Comparison of ENCODE assay signal across 21 cellular contexts in the genomic region with DNA sequence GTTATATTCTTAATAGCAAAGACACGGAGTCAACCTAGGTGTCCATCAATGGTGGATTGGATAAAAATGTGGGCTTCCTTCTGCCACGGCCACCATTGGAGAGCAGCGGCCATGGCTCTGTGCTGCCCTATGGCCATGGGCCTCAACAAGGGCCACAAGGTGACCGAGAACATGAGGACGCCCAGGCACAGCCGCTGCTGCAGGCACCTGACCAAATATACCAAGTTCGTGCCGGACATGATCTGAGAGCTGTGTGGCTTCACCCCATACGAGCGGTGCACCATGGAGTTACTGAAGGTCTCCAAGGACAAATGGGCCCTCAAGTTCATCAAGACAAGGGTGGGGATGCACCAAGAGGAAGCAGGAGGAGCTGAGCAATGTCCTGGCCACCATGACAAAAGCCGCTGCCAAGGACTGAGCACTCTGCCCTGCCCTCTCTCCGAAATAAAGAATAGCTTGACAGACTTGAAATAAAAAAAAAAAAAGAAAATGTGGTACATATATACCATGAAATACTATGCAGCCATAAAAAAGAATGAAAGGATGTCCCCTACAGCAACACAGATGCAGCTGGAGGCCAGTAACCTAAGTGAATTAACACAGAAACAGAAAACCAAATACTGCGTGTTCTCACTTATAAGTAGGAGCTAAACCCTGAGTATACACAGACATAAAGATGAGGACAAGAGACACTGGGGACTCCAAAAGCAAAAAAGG.
DNase-seq lines count a peak whose midpoint lies in the region; ATAC-seq and TF ChIP-seq lines count a peak whose summit lies in the region.
"Had no signal": no experiment of that assay in that cellular context is flagged by ENCODE, and none has a peak within 500 bp of the region (broad histone marks: within the 10 kb centered on the region; RNA-seq: fewer than 3 reads in every experiment).

No MANE protein-coding gene starts in this region.

- H2AK9ac ChIP-seq in IMR-90 (replicated peaks; ENCODE audit: low read depth, low read length, poor library complexity) = no peak overlapping the region

- H2BK20ac ChIP-seq in IMR-90 (ENCODE audit: low read depth, low read length) = no peak overlapping the region

- CTCF ChIA-PET in IMR-90 (lab: Yijun Ruan, JAX) = interaction anchor here (0.6 kb wide), 1 partner anchor 70 kb away, joined by 4 read pairs; no protein-coding TSS in a partner anchor

- 100% methylated on average over 6 of the region's 13 CpGs; no CpG with 5 or more reads in 1 of the 2 experiments for WGBS in IMR-90 (ENCODE audit: extremely low coverage in 2 of 2, insufficient read length in 1 of 2), 2 experiments

- H3K4me1 Mint-ChIP-seq in chondrocyte (ENCODE audit: low read depth) = peaks cover 61% of the 10 kb centered on the region

- H3K9me3 ChIP-seq in IMR-90 (ENCODE audit: control insufficient read depth, insufficient read depth, low read length) = no peaks in the 10 kb centered on the region
- no peaks in the 10 kb centered on the region; the same call in 1 of the 2 replicates for H3K9me3 ChIP-seq in MG63
- H3K9me3 ChIP-seq: SJCRH30 had no signal

- no peak overlapping the region for H3K14ac ChIP-seq in IMR-90 (replicated peaks; ENCODE audit: low read depth, low read length)

- H3K27ac ChIP-seq in IMR-90 (ENCODE audit: insufficient read depth, low read length) = no peak overlapping the region
- H3K27ac ChIP-seq: BLaER1, SJCRH30 had no signal

- TF ChIP-seq CTCF in IMR-90 (conservative IDR thresholded peaks at IDR 0.05; ENCODE audit: low read depth, low read length) = no peak
- no peak for TF ChIP-seq CTCF in chondrocyte (IDR thresholded peaks at IDR 0.05)

- 0 out of 4 replicates have a peak, but pooled peaks cover 0 to 2% of the 10 kb centered on the region in 2 experiments for H3K79me1 ChIP-seq in IMR-90 (ENCODE audit: low read depth in 1 of 2, low read length in 2 of 2)

- peak overlapping the region; percentile 19 for H3K27ac Mint-ChIP-seq in chondrocyte (ENCODE audit: unreplicated experiment)

- peaks cover 5% of the 10 kb centered on the region for H3K9me1 ChIP-seq in IMR-90 (ENCODE audit: insufficient read depth, low read length)

- H3K56ac ChIP-seq in IMR-90 (ENCODE audit: extremely low read depth, insufficient read depth, low read length) = no peak overlapping the region

- no peak for TF ChIP-seq POLR2A in IMR-90 (IDR thresholded peaks at IDR 0.05; ENCODE audit: low read depth, low read length)

- H2BK5ac ChIP-seq in IMR-90 (ENCODE audit: low read depth, low read length, poor library complexity, severe bottlenecking) = no peak overlapping the region

- H3K36me3 Mint-ChIP-seq in chondrocyte (ENCODE audit: low read depth) = peaks cover 40% of the 10 kb centered on the region

- no peak overlapping the region for H3K23ac ChIP-seq in IMR-90 (ENCODE audit: low read depth, low read length)

- no peak overlapping the region for H2BK15ac ChIP-seq in IMR-90 (ENCODE audit: low read depth, low read length)

- dilution Hi-C loops in IMR-90 (cut with HindIII; ENCODE audit: low sequenced_read_pairs, unreplicated experiment) = no loop called here

- DNase-seq in Right ventricle myocardium superior (peak; percentile 38), left ventricle myocardium superior (no peak), IMR-90 (no peak), chondrocyte (ENCODE audit: low spot score) (no peak), SK-N-DZ (ENCODE audit: low spot score) (no peak), MG63 (no peak), NCI-H1105 treated with DMSO at 0.1 percent for 48 hours (lab: John Stamatoyannopoulos, UW) (no peak), NCI-H1417 (lab: John Stamatoyannopoulos, UW) (no peak)
- DNase-seq: ACHN; DMS53; GF-D8; MM.1S; NCI-H1048; NCI-H146; NCI-H2029; NCI-H226; NCI-H524; NCI-H774; NK-92 treated with Interleukin-12 subunit alpha and Interleukin-12 subunit beta, amount 100 ng/mL, for 24 hours; SJCRH30 had no signal

- H2AFZ ChIP-seq in IMR-90 (replicated peaks; ENCODE audit: low read length, poor library complexity) = no peak overlapping the region

- H3K4me2 ChIP-seq in IMR-90 (ENCODE audit: low read depth, low read length) = no peak overlapping the region
- H3K4me2 ChIP-seq: BLaER1 had no signal

- H3K4ac ChIP-seq in IMR-90 (ENCODE audit: low read depth, low read length) = no peak overlapping the region; the same call in 1 of the 2 replicates

- H3K4me3 ChIP-seq in IMR-90 (ENCODE audit: insufficient read depth, low read depth, low read length) (no peak overlapping the region), MG63 (no peak overlapping the region)
- H3K4me3 ChIP-seq: BLaER1, SJCRH30 had no signal

- no peak overlapping the region for H3K9ac ChIP-seq in IMR-90 (ENCODE audit: low read depth, low read length)
- H3K9ac ChIP-seq: BLaER1 had no signal

- H3K27me3 Mint-ChIP-seq in chondrocyte (ENCODE audit: low read depth) = no peaks in the 10 kb centered on the region

- H4K91ac ChIP-seq in IMR-90 (ENCODE audit: insufficient read depth, low read depth, low read length) = no peak overlapping the region

- no peak overlapping the region for H4K5ac ChIP-seq in IMR-90 (ENCODE audit: low read depth, low read length)

- H4K8ac ChIP-seq in IMR-90 (ENCODE audit: low read depth in 2 of 2, low read length in 2 of 2) = no peak overlapping the region

- no peak overlapping the region for H2BK120ac ChIP-seq in IMR-90 (ENCODE audit: low read depth, low read length)

- H3K4me3 Mint-ChIP-seq in chondrocyte (ENCODE audit: unreplicated experiment) = no peak overlapping the region

- H4K20me1 ChIP-seq in IMR-90 (ENCODE audit: insufficient read depth, low read length) = no peaks in the 10 kb centered on the region
- H4K20me1 ChIP-seq: BLaER1 had no signal

- TF ChIP-seq RAD21 in IMR-90 (IDR thresholded peaks at IDR 0.05; ENCODE audit: low read length) = no peak

- H3K9me3 Mint-ChIP-seq in chondrocyte (ENCODE audit: low read depth) = no peaks in the 10 kb centered on the region

- intact Hi-C loops in Right ventricle myocardium superior (cut with DNase I) (loop anchor here (10.0 kb wide), 1 partner anchor 77 kb away; the partner anchor contains the start of gene FKBP5), left ventricle myocardium superior (cut with micrococcal nuclease) (no loop called here), IMR-90 (cut with micrococcal nuclease) (no loop called here)

- no peak overlapping the region for H3K18ac ChIP-seq in IMR-90 (ENCODE audit: low read depth, low read length)

- in situ Hi-C loops in IMR-90 (cut with MboI; ENCODE audit: low sequenced_read_pairs) = no loop called here

- no TSS peak for BruUV-seq in IMR-90 (replicated peaks; lab: Mats Ljungman, UMichigan)

- H3K27me3 ChIP-seq in IMR-90 (ENCODE audit: control insufficient read depth, insufficient read depth, low read length) (no peaks in the 10 kb centered on the region), MG63 (no peaks in the 10 kb centered on the region)
- H3K27me3 ChIP-seq: BLaER1, SJCRH30 had no signal

- peaks cover 7% of the 10 kb centered on the region for H3K4me1 ChIP-seq in IMR-90 (ENCODE audit: control insufficient read depth, insufficient read depth, low read length)
- H3K4me1 ChIP-seq: SJCRH30 had no signal

- H2AK5ac ChIP-seq in IMR-90 (ENCODE audit: low read depth, low read length) = peak overlapping the region; percentile 77

- ATAC-seq in Right ventricle myocardium superior (ENCODE audit: poor library complexity) (no peak), left ventricle myocardium superior (no peak), IMR-90 (ENCODE audit: low read depth) (no peak)

- H3K36me3 ChIP-seq in IMR-90 (ENCODE audit: control insufficient read depth, insufficient read depth, low read length) = no peaks in the 10 kb centered on the region
- H3K36me3 ChIP-seq in MG63 = no peaks in the 10 kb centered on the region; the same call in 1 of the 2 replicates
- H3K36me3 ChIP-seq: SJCRH30 had no signal

- POLR2A ChIA-PET in IMR-90 (lab: Charles Lee; ENCODE audit: unreplicated experiment) = no interaction called here

TF ChIP-seq in IMR-90, 13 proteins besides CTCF, POLR2A, EP300 and RAD21:
- TF ChIP-seq CEBPB (IDR thresholded peaks at IDR 0.05; ENCODE audit: low read depth, low read length) (no peak), RFX5 (IDR thresholded peaks at IDR 0.05; ENCODE audit: low read depth, low read length) (no peak), SMC3 (IDR thresholded peaks at IDR 0.05; ENCODE audit: low read depth, low read length) (no peak), MAZ (IDR thresholded peaks at IDR 0.05; ENCODE audit: borderline replicate concordance, low read depth, low read length) (no peak), USF2 (IDR thresholded peaks at IDR 0.05; ENCODE audit: low read depth, low read length) (no peak), MXI1 (IDR thresholded peaks at IDR 0.05; ENCODE audit: borderline replicate concordance, low read depth, low read length) (no peak), MAFK (IDR thresholded peaks at IDR 0.05; ENCODE audit: low read depth, low read length) (no peak), FOS (IDR thresholded peaks at IDR 0.05; ENCODE audit: low read depth, low read length) (no peak), CHD1 (IDR thresholded peaks at IDR 0.05; ENCODE audit: low read depth, low read length) (no peak)
